In the genomic region with DNA sequence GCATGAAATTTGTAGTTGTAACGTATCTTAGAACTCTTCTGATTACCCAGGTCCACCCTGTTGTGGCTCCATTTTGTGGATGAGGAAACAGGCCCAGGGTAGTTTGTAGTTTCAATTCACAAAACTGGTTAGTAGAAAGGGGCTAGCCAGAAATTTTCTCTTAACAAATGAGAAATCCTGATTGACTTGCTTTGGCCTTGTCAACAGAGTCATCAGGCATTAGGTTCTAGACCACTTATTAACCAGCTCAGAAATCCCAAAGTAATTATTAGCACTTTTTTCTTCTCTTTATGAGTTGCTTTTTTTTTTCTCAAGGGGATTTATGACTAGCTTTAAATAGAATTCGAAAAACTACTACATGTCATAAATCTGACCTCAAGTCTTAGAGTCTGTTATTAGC, we compare ENCODE assay signal across 18 cellular contexts.
DNase-seq lines count a peak whose midpoint lies in the region; ATAC-seq and TF ChIP-seq lines count a peak whose summit lies in the region.
"Had no signal": no experiment of that assay in that cellular context is flagged by ENCODE, and none has a peak within 500 bp of the region (broad histone marks: within the 10 kb centered on the region; RNA-seq: fewer than 3 reads in every experiment).

No MANE protein-coding gene starts in this region.

- 73% methylated on average over 2 of the region's 2 CpGs for WGBS in hepatocyte (ENCODE audit: low lambda C conversion rate, missing lambda C conversion rate)

- ATAC-seq in GM18508 (IDR thresholded peaks at IDR 0.05; ENCODE audit: insufficient read depth, unreplicated experiment) = peak; percentile 61
- ATAC-seq in GM19025 (IDR thresholded peaks at IDR 0.05; ENCODE audit: low read depth, unreplicated experiment) = peak; percentile 54
- ATAC-seq in HG02759 (IDR thresholded peaks at IDR 0.05; ENCODE audit: unreplicated experiment) = peak; percentile 69
- no peak for ATAC-seq in GM18519 (IDR thresholded peaks at IDR 0.05; ENCODE audit: low FRiP score, unreplicated experiment)
- ATAC-seq: A549, GM23338, HCT116, K562 had no signal

- H3K9me2 ChIP-seq in hepatocyte (replicated peaks; ENCODE audit: insufficient read depth) = no peaks in the 10 kb centered on the region

- H2AFZ ChIP-seq in hepatocyte = no peak overlapping the region
- H2AFZ ChIP-seq: GM23338 had no signal

- peaks cover 4% of the 10 kb centered on the region for H3K27me3 Mint-ChIP-seq in nephron (ENCODE audit: low read depth)
- H3K27me3 Mint-ChIP-seq: CD4-positive, alpha-beta T cell had no signal

- H3K27ac Mint-ChIP-seq in nephron = peak overlapping the region in 2 of 3 experiments; percentile 44 to 47
- H3K27ac Mint-ChIP-seq: CD4-positive, alpha-beta T cell; GM23338; HFFc6 had no signal

- no peaks in the 10 kb centered on the region for H3K36me3 ChIP-seq in hepatocyte (replicated peaks; ENCODE audit: insufficient read depth, low read depth)

- intact Hi-C loops in dorsolateral prefrontal cortex (cut with DNase I) = no loop called here

- no peak overlapping the region for H3K4me2 ChIP-seq in hepatocyte
- H3K4me2 ChIP-seq: A549, GM23338 had no signal

- H3K4me1 ChIP-seq in hepatocyte (ENCODE audit: insufficient read depth) = peaks cover 9% of the 10 kb centered on the region
- H3K4me1 ChIP-seq: A549 had no signal

- H4K20me1 ChIP-seq in hepatocyte (ENCODE audit: insufficient read depth, poor library complexity, severe bottlenecking) = no peaks in the 10 kb centered on the region

- H3K27me3 ChIP-seq in dorsolateral prefrontal cortex = no peaks in the 10 kb centered on the region
- H3K27me3 ChIP-seq in hepatocyte = no peaks in the 10 kb centered on the region

- no peaks in the 10 kb centered on the region for H3K9me3 ChIP-seq in hepatocyte (ENCODE audit: low read depth)
- H3K9me3 ChIP-seq: A549, Caco-2 had no signal

- no peak for TF ChIP-seq CTCF in nephron (IDR thresholded peaks at IDR 0.05; ENCODE audit: unreplicated experiment in 3 of 3)
- TF ChIP-seq CTCF in dorsolateral prefrontal cortex (IDR thresholded peaks at IDR 0.05 in 54 of 56, conservative IDR thresholded peaks at IDR 0.05 in 2 of 56; ENCODE audit: low read depth in 1 of 56, partially characterized antibody in 56 of 56) = no peak
- no peak for TF ChIP-seq CTCF in hepatocyte (IDR thresholded peaks at IDR 0.05; ENCODE audit: poor library complexity)

- no peaks in the 10 kb centered on the region for H3K79me2 ChIP-seq in hepatocyte

- H3K36me3 Mint-ChIP-seq in nephron (ENCODE audit: low read depth) = no peaks in the 10 kb centered on the region

- H3K27ac ChIP-seq in dorsolateral prefrontal cortex (peak overlapping the region in 2 of 59 donors; percentile 4 to 11), hepatocyte (no peak overlapping the region)
- H3K27ac ChIP-seq: 22Rv1, A549, C4-2B had no signal

- H3K4me3 ChIP-seq in dorsolateral prefrontal cortex (no peak overlapping the region), hepatocyte (no peak overlapping the region)
- H3K4me3 ChIP-seq: A549, GM23338, K562 had no signal

- no peak overlapping the region for H3K4me3 Mint-ChIP-seq in nephron
- H3K4me3 Mint-ChIP-seq: CD4-positive, alpha-beta T cell; GM23338; HFFc6 had no signal

- peaks cover 7% of the 10 kb centered on the region for H3K4me1 Mint-ChIP-seq in nephron

- no peaks in the 10 kb centered on the region for H3K9me3 Mint-ChIP-seq in nephron
- H3K9me3 Mint-ChIP-seq: GM23338, HFFc6 had no signal

- DNase-seq in dorsolateral prefrontal cortex (no peak), hepatocyte (ENCODE audit: low spot score) (no peak)
- DNase-seq: AML-193; Caco-2; CD4-positive, alpha-beta T cell; HFFc6; IMR-90 had no signal
